ENCODE assay signal across 17 cellular contexts in genomic region chr11:70651036-70651435, GRCh38.
"Had no signal": no experiment of that assay in that cellular context is flagged by ENCODE, and none has a peak within 500 bp of the region (broad histone marks: within the 10 kb centered on the region; RNA-seq: fewer than 3 reads in every experiment).

No MANE protein-coding gene starts in this region.

- H3K27ac ChIP-seq: colonic mucosa, coronary artery, epithelial cell of prostate, esophagus muscularis mucosa, esophagus squamous epithelium, foreskin keratinocyte, gastrocnemius medialis, gastroesophageal sphincter, heart left ventricle, heart right ventricle had no signal

- H3K9me3 Mint-ChIP-seq: dendritic cell treated with granulocyte-macrophage colony-stimulating factor and Interleukin-4, amounts not matched to agents 40 ng/mL and 50 ng/mL, for 4 days; effector memory CD8-positive, alpha-beta T cell; endodermal cell had no signal

- H3K27ac Mint-ChIP-seq: dendritic cell treated with granulocyte-macrophage colony-stimulating factor and Interleukin-4, amounts not matched to agents 40 ng/mL and 50 ng/mL, for 4 days; effector memory CD8-positive, alpha-beta T cell; endodermal cell had no signal

- H3K4me3 ChIP-seq: colonic mucosa, coronary artery, dorsolateral prefrontal cortex, esophagus muscularis mucosa, esophagus squamous epithelium, gastrocnemius medialis, gastroesophageal sphincter, heart left ventricle, heart right ventricle had no signal

- H3K4me3 Mint-ChIP-seq: dendritic cell treated with granulocyte-macrophage colony-stimulating factor and Interleukin-4, amounts not matched to agents 40 ng/mL and 50 ng/mL, for 4 days; effector memory CD8-positive, alpha-beta T cell; endodermal cell had no signal

- H3K27me3 ChIP-seq: colonic mucosa, dorsolateral prefrontal cortex, foreskin keratinocyte had no signal

- ATAC-seq: effector memory CD8-positive, alpha-beta T cell; gastrocnemius medialis had no signal

- H3K36me3 ChIP-seq: colonic mucosa, esophagus muscularis mucosa, esophagus squamous epithelium, gastrocnemius medialis, gastroesophageal sphincter, heart left ventricle, heart right ventricle had no signal

- DNase-seq: cortex of kidney; effector CD4-positive, alpha-beta T cell; effector CD8-positive, alpha-beta T cell; esophagus squamous epithelium; gastrocnemius medialis had no signal

- H3K9me3 ChIP-seq: colonic mucosa, esophagus muscularis mucosa, esophagus squamous epithelium, gastrocnemius medialis, gastroesophageal sphincter, heart left ventricle, heart right ventricle had no signal

- H3K4me1 ChIP-seq: colonic mucosa, esophagus muscularis mucosa, esophagus squamous epithelium, foreskin keratinocyte, gastrocnemius medialis, gastroesophageal sphincter, heart right ventricle had no signal
